In genomic region chr6:36516559-36516958, GRCh38 we compare ENCODE assay signal across 24 cellular contexts. TPM values are rescaled to one million over a fixed set of nuclear protein-coding genes. Genes with fewer than 3 reads are reported as not detected.
DNase-seq lines count a peak whose midpoint lies in the region; ATAC-seq lines count a peak whose summit lies in the region.
"Had no signal": no experiment of that assay in that cellular context is flagged by ENCODE, and none has a peak within 500 bp of the region (broad histone marks: within the 10 kb centered on the region; RNA-seq: fewer than 3 reads in every experiment).

No MANE protein-coding gene starts in this region.

- H3K4me1 Mint-ChIP-seq in activated T-helper 2 cell treated with anti-CD3 and anti-CD28 coated beads, Interferon-gamma antibody, Interleukin-2, Interleukin-4, amounts not matched to agents 10 μg/mL and 5 μg/mL and 100 μg/mL, durations not matched to agents 14 hours and 24 hours and 36 hours (ENCODE audit: low read depth): peaks cover 2% of the 10 kb centered on the region
- peaks cover 23 to 64% (median 57%) of the 10 kb centered on the region in 7 donors for H3K4me1 Mint-ChIP-seq in naive thymus-derived CD4-positive, alpha-beta T cell

- H3K9me3 Mint-ChIP-seq in activated T-helper 2 cell treated with anti-CD3 and anti-CD28 coated beads, Interferon-gamma antibody, Interleukin-2, Interleukin-4, amounts not matched to agents 10 μg/mL and 5 μg/mL and 100 μg/mL, durations not matched to agents 14 hours and 24 hours and 36 hours: no peaks in the 10 kb centered on the region
- H3K9me3 Mint-ChIP-seq in naive thymus-derived CD4-positive, alpha-beta T cell: no peaks in the 10 kb centered on the region

- H3K27me3 Mint-ChIP-seq in activated T-helper 2 cell treated with anti-CD3 and anti-CD28 coated beads, Interferon-gamma antibody, Interleukin-2, Interleukin-4, amounts not matched to agents 10 μg/mL and 5 μg/mL and 100 μg/mL, durations not matched to agents 14 hours and 24 hours and 36 hours (ENCODE audit: low read depth): no peaks in the 10 kb centered on the region
- H3K27me3 Mint-ChIP-seq in naive thymus-derived CD4-positive, alpha-beta T cell: no peaks in the 10 kb centered on the region

- no peak for DNase-seq in Right ventricle myocardium inferior (ENCODE audit: missing footprints)
- no peak for DNase-seq in Right ventricle myocardium superior
- DNase-seq in activated T-helper 2 cell treated with anti-CD3 and anti-CD28 coated beads, Interferon-gamma antibody, Interleukin-2, Interleukin-4, amounts not matched to agents 10 μg/mL and 5 μg/mL and 100 μg/mL, durations not matched to agents 14 hours and 24 hours and 36 hours (ENCODE audit: low spot score): no peak
- DNase-seq in naive thymus-derived CD4-positive, alpha-beta T cell: no peak
- DNase-seq in NCI-H82 treated with DMSO at 0.1 percent for 48 hours (lab: John Stamatoyannopoulos, UW; ENCODE audit: unreplicated experiment): no peak
- DNase-seq: activated CD4-positive, alpha-beta T cell treated with anti-CD3 and anti-CD28 coated beads, Interleukin-2, amount 50 U/mL, for 1 hour; caudate nucleus; dermis blood vessel endothelial cell; kidney; mammary epithelial cell; NCI-H2029; NCI-H2227 treated with DMSO at 0.1 percent for 48 hours; NCI-H69; nucleus accumbens; RPMI8226; stimulated activated CD4-positive, alpha-beta T cell treated with anti-CD3 and anti-CD28 coated beads, Interleukin-2, amount 100 ng/mL, for 24 hours; testis; WERI-Rb-1 had no signal

- H3K27ac ChIP-seq in naive thymus-derived CD4-positive, alpha-beta T cell (ENCODE audit: low read depth, low read length): no peak overlapping the region
- H3K27ac ChIP-seq in urinary bladder (ENCODE audit: low read depth): peak overlapping the region; percentile 31
- H3K27ac ChIP-seq: C4-2B, SK-N-MC, WERI-Rb-1 had no signal

- H3K27me3 ChIP-seq in naive thymus-derived CD4-positive, alpha-beta T cell (ENCODE audit: control insufficient read depth in 2 of 2, insufficient read depth in 2 of 2, low read length in 2 of 2): no peaks in the 10 kb centered on the region
- H3K27me3 ChIP-seq: testis had no signal

- H3K27ac Mint-ChIP-seq in activated T-helper 2 cell treated with anti-CD3 and anti-CD28 coated beads, Interferon-gamma antibody, Interleukin-2, Interleukin-4, amounts not matched to agents 10 μg/mL and 5 μg/mL and 100 μg/mL, durations not matched to agents 14 hours and 24 hours and 36 hours: peak overlapping the region; percentile 55
- H3K27ac Mint-ChIP-seq in naive thymus-derived CD4-positive, alpha-beta T cell: peak overlapping the region in 7 of 9 donors; percentile 15 to 83 (median 53)

- CTCF ChIA-PET in naive thymus-derived CD4-positive, alpha-beta T cell (lab: Charles Lee): interaction anchor here (0.6 to 1.3 kb wide), 3 partner anchors 16 to 625 kb away, joined by 3 to 4 read pairs (median 3); no protein-coding TSS in a partner anchor

- intact Hi-C loops in Right ventricle myocardium inferior (cut with DNase I): no loop called here
- intact Hi-C loops in Right ventricle myocardium superior (cut with DNase I): no loop called here
- intact Hi-C loops in activated T-helper 2 cell treated with anti-CD3 and anti-CD28 coated beads, Interferon-gamma antibody, Interleukin-2, Interleukin-4, amounts not matched to agents 10 μg/mL and 5 μg/mL and 100 μg/mL, durations not matched to agents 14 hours and 24 hours and 36 hours (cut with micrococcal nuclease): no loop called here
- intact Hi-C loops in naive thymus-derived CD4-positive, alpha-beta T cell (cut with micrococcal nuclease): loop anchor here in 1 of 2 donors (2.0 kb wide), 1 partner anchor 16 kb away; no protein-coding TSS in a partner anchor

- POLR2A ChIA-PET in naive thymus-derived CD4-positive, alpha-beta T cell (lab: Charles Lee): interaction anchor here (0.6 to 1.9 kb wide), 8 partner anchors 8 to 559 kb away, joined by 3 to 5 read pairs (median 4); no protein-coding TSS in a partner anchor

- no peaks in the 10 kb centered on the region for H3K9me3 ChIP-seq in naive thymus-derived CD4-positive, alpha-beta T cell (ENCODE audit: control insufficient read depth in 2 of 3, low read length in 3 of 3)
- H3K9me3 ChIP-seq: testis had no signal

- 86% methylated on average over 4 of the region's 4 CpGs for WGBS in urinary bladder

- no peak overlapping the region for H3K4me3 Mint-ChIP-seq in activated T-helper 2 cell treated with anti-CD3 and anti-CD28 coated beads, Interferon-gamma antibody, Interleukin-2, Interleukin-4, amounts not matched to agents 10 μg/mL and 5 μg/mL and 100 μg/mL, durations not matched to agents 14 hours and 24 hours and 36 hours (ENCODE audit: low read depth)
- H3K4me3 Mint-ChIP-seq in naive thymus-derived CD4-positive, alpha-beta T cell: peak overlapping the region in 2 of 10 donors; percentile 18 to 32

- H3K4me3 ChIP-seq in naive thymus-derived CD4-positive, alpha-beta T cell (ENCODE audit: low read length): no peak overlapping the region
- H3K4me3 ChIP-seq in urinary bladder (ENCODE audit: low read depth, low read length): no peak overlapping the region
- H3K4me3 ChIP-seq: SK-N-MC, smooth muscle cell, testis had no signal

- peaks cover 11 to 60% (median 27%) of the 10 kb centered on the region in 3 experiments for H3K36me3 ChIP-seq in naive thymus-derived CD4-positive, alpha-beta T cell (ENCODE audit: control insufficient read depth in 2 of 3, insufficient read depth in 3 of 3, low read length in 3 of 3)
- no peaks in the 10 kb centered on the region for H3K36me3 ChIP-seq in urinary bladder (ENCODE audit: insufficient read depth)

- peak; percentile 26 for ATAC-seq in Right ventricle myocardium inferior
- ATAC-seq in Right ventricle myocardium superior (ENCODE audit: poor library complexity): no peak
- no peak for ATAC-seq in naive thymus-derived CD4-positive, alpha-beta T cell
- no peak for ATAC-seq in HG03196 (IDR thresholded peaks at IDR 0.05; ENCODE audit: unreplicated experiment)
- ATAC-seq: HCT116 had no signal

- H3K36me3 Mint-ChIP-seq in activated T-helper 2 cell treated with anti-CD3 and anti-CD28 coated beads, Interferon-gamma antibody, Interleukin-2, Interleukin-4, amounts not matched to agents 10 μg/mL and 5 μg/mL and 100 μg/mL, durations not matched to agents 14 hours and 24 hours and 36 hours (ENCODE audit: low read depth): peaks cover 70% of the 10 kb centered on the region
- H3K36me3 Mint-ChIP-seq in naive thymus-derived CD4-positive, alpha-beta T cell: peaks cover 3 to 60% (median 39%) of the 10 kb centered on the region in 5 donors

- peaks cover 8 to 25% of the 10 kb centered on the region in 2 donors for H3K4me1 ChIP-seq in naive thymus-derived CD4-positive, alpha-beta T cell (ENCODE audit: control insufficient read depth in 2 of 2, insufficient read depth in 2 of 2, low read length in 2 of 2)
- no peaks in the 10 kb centered on the region for H3K4me1 ChIP-seq in urinary bladder (ENCODE audit: insufficient read depth)
- H3K4me1 ChIP-seq: testis had no signal

RNA-seq across cellular contexts. Expression of gene STK38, which starts 30.7 kb away (rescaled TPM):
- total RNA-seq in Right ventricle myocardium inferior (22.6 TPM), Right ventricle myocardium superior (21.2 TPM), urinary bladder (43.6 TPM)
- total RNA-seq in activated T-helper 2 cell treated with anti-CD3 and anti-CD28 coated beads, Interferon-gamma antibody, Interleukin-2, Interleukin-4, amounts not matched to agents 10 μg/mL and 5 μg/mL and 100 μg/mL, durations not matched to agents 14 hours and 24 hours and 36 hours: 22.9 and 25.0 TPM in 2 replicates
- 100 to 1,000 TPM in 2 of 5 experiments, 10 to 100 TPM in 3; 68.5 to 193 (median 95.0) TPM for total RNA-seq in naive thymus-derived CD4-positive, alpha-beta T cell
- polyA plus RNA-seq in naive thymus-derived CD4-positive, alpha-beta T cell: 100 to 1,000 TPM in 1 of 2 donors, 10 to 100 TPM in 1; 56.6 to 123 TPM
- 35.4 TPM for polyA plus RNA-seq in urinary bladder
